8 cellular contexts compared by ENCODE assay signal in the genomic region with DNA sequence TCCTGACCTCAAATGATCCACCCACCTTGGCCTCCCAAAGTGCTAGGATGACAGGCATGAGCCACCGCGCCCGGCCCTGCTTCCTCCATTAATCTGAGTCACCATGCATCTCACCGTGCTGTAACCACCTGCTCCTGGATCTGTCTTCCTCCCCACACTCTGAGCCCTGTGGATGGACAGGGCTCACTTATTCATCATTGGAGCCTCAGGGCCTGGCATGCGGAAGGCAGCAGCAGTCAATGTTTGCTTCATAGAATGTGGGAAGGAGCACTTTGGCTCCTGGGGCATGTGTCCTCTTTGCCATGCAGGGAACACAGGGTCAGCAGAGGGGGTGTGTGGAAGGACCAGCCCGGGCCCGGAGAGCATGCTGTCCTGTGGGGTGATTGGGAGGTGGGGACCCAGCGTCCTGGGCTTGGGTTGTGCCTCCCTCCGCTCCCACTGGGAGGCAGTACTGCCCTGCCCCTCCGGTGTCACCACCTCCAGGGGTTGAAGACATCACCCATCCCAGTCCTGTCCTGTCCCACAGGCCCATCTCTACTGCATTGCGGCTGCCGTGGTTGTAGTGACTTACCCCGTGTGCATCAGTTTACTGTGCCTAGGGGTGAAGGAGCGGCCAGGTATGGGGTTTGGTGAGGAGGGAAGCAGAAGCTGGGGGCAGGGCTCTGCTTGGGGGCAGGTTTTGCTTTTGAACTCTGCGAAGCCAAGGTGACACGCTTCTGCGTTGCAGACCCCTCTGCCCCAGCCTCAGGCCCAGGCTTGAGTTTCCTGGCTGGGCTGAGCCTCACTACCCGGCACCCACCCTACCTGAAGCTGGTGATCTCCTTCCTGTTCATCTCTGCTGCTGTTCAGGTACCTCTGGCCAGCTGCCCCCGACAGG. TPM values are rescaled to one million over a fixed set of nuclear protein-coding genes. Genes with fewer than 3 reads are reported as not detected.
DNase-seq lines count a peak whose midpoint lies in the region; TF ChIP-seq lines count a peak whose summit lies in the region.

No MANE protein-coding gene starts in this region.

- peaks cover under 1% of the 10 kb centered on the region for H3K4me1 Mint-ChIP-seq in chondrocyte (ENCODE audit: low read depth)

- DNase-seq in DMS53 (lab: John Stamatoyannopoulos, UW) (peak; percentile 48), DMS53 treated with DMSO at 0.1 percent for 48 hours (lab: John Stamatoyannopoulos, UW; ENCODE audit: unreplicated experiment) (no peak), NAMALWA (ENCODE audit: low spot score) (peak; percentile 40), chondrocyte (ENCODE audit: low spot score) (no peak), renal cortical epithelial cell (ENCODE audit: low read depth) (peak; percentile 44), NCI-H2029 treated with DMSO at 0.1 percent for 48 hours (lab: John Stamatoyannopoulos, UW) (no peak), HCEC 1CT (no peak), medulla oblongata (ENCODE audit: extremely low spot score) (no peak)

- H3K4me3 Mint-ChIP-seq in chondrocyte (ENCODE audit: unreplicated experiment), result no peak overlapping the region

- H3K9me3 Mint-ChIP-seq in chondrocyte (ENCODE audit: low read depth), result no peaks in the 10 kb centered on the region

- no peaks in the 10 kb centered on the region for H3K27me3 Mint-ChIP-seq in chondrocyte (ENCODE audit: low read depth)

- H3K27ac Mint-ChIP-seq in chondrocyte (ENCODE audit: unreplicated experiment), result no peak overlapping the region

- peaks cover 6% of the 10 kb centered on the region for H3K36me3 Mint-ChIP-seq in chondrocyte (ENCODE audit: low read depth)

- TF ChIP-seq CTCF in chondrocyte (IDR thresholded peaks at IDR 0.05), result peak; percentile 33

RNA-seq across cellular contexts. Expression of gene MFSD2B, which starts 11.5 kb away (rescaled TPM):
- total RNA-seq in chondrocyte (0.51 TPM in 1 of 3 replicates, not detected in the others), renal cortical epithelial cell (0.05 and 0.35 TPM in 2 replicates)

RNA-seq across cellular contexts. Expression of gene WDCP, which starts 25.8 kb away (rescaled TPM):
- total RNA-seq in chondrocyte (10.6 to 12.6 TPM (median 12.5 TPM) in 3 replicates), renal cortical epithelial cell (8.7 and 14.3 TPM in 2 replicates)

RNA-seq across cellular contexts. Expression of gene FKBP1B, which starts 28.2 kb away (rescaled TPM):
- total RNA-seq in chondrocyte, result 10.4 to 18.2 TPM (median 16.2 TPM) in 3 replicates
- 21.3 and 28.5 TPM in 2 replicates for total RNA-seq in renal cortical epithelial cell

RNA-seq across cellular contexts. Expression of gene SF3B6, which starts 54.8 kb away (rescaled TPM):
- 67.0 to 81.9 TPM (median 72.0 TPM) in 3 replicates for total RNA-seq in chondrocyte
- total RNA-seq in renal cortical epithelial cell, result 133 and 207 TPM in 2 replicates

Comparison
In these comparisons a context has a peak if more than half of its experiments do, and no peak if none do; other contexts are left out.
1. DNase-seq: peak in DMS53 (single experiment), NAMALWA (single experiment) and renal cortical epithelial cell (single experiment); none in DMS53 treated with DMSO at 0.1 percent for 48 hours (single experiment), chondrocyte (single experiment), NCI-H2029 treated with DMSO at 0.1 percent for 48 hours (single experiment), HCEC 1CT (single experiment) and medulla oblongata (single experiment).